ENCODE assay signal across 13 cellular contexts in genomic region chrX:149456476-149457245, GRCh38.
"Had no signal": no experiment of that assay in that cellular context is flagged by ENCODE, and none has a peak within 500 bp of the region (broad histone marks: within the 10 kb centered on the region; RNA-seq: fewer than 3 reads in every experiment).

No MANE protein-coding gene starts in this region.

- ATAC-seq: activated T-cell treated with anti-CD3 and anti-CD28 coated beads, Interleukin-2, amount 50 U/mL, for 4 hours; body of pancreas; gastrocnemius medialis; heart left ventricle; left lung; mucosa of descending colon had no signal

- DNase-seq: activated CD4-positive, alpha-beta T cell treated with anti-CD3 and anti-CD28 coated beads, Interleukin-2, amount 10 ng/mL, durations not matched to agents 7 days and 5 days; activated CD8-positive, alpha-beta memory T cell treated with anti-CD3 and anti-CD28 coated beads, Interleukin-2, amount 50 U/mL, for 4 hours; activated naive CD4-positive, alpha-beta T cell treated with anti-CD3 and anti-CD28 coated beads for 36 hours; activated T-cell treated with anti-CD3 and anti-CD28 coated beads, Interleukin-2, amount 50 U/mL, for 4 hours; body of pancreas; endodermal cell; erythroblast; gastrocnemius medialis; heart left ventricle; left lung; mucosa of descending colon; naive B cell; testis had no signal
